Comparison of ENCODE assay signal across 8 cellular contexts in the genomic region with DNA sequence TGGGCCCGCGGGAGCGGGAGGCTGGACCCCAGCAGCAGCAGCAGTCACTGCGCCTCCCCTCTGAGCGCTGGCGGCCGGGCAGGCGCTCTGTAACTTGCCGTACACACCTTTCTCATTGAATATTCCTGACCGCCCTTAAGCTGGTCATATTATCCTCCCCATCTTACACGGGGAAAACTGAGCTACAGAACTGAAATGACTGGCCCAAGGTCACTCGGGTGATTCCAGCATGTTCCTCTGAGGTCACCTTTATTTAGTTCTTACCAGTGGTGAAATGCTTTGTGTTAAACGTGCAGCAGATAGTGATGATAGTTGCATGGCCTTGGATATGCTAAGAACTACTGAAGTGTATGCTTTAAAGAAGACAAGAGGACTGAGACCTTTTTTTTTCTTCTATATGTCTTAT. TPM values are rescaled to one million over a fixed set of nuclear protein-coding genes. Genes with fewer than 3 reads are reported as not detected.
DNase-seq lines count a peak whose midpoint lies in the region; ATAC-seq, FAIRE-seq and TF ChIP-seq lines count a peak whose summit lies in the region.

No MANE protein-coding gene starts in this region.

- H3K4me3 Mint-ChIP-seq in naive B cell: peak overlapping the region; percentile 96 to 100 (median 99)

- ATAC-seq in HG03571 (IDR thresholded peaks at IDR 0.05; ENCODE audit: unreplicated experiment) (peak; percentile 10), naive B cell (ENCODE audit: low read depth in 2 of 2) (no peak), GM18861 (IDR thresholded peaks at IDR 0.05; ENCODE audit: unreplicated experiment) (no peak)

- no peaks in the 10 kb centered on the region for H3K36me3 Mint-ChIP-seq in naive B cell

- peaks cover 22 to 32% (median 25%) of the 10 kb centered on the region in 3 donors for H3K4me1 Mint-ChIP-seq in naive B cell

- TF ChIP-seq CTCF in cardiac fibroblast (IDR thresholded peaks at IDR 0.05; ENCODE audit: low read depth, low read length): no peak

- H3K27ac Mint-ChIP-seq in naive B cell: peak overlapping the region; percentile 97 to 100 (median 100)

- H3K27me3 Mint-ChIP-seq in naive B cell: no peaks in the 10 kb centered on the region

- FAIRE-seq in GM19239 (lab: Jason Lieb, UNC): peak; percentile 8

- peak overlapping the region; percentile 89 to 90 for H3K4me3 ChIP-seq in cardiac fibroblast (replicated peaks in 1 of 2; ENCODE audit: low read depth in 2 of 2, low read length in 2 of 2)

- DNase-seq in GM19239 (ENCODE audit: insufficient read length, low spot score): no peak
- DNase-seq in cardiac fibroblast (ENCODE audit: low read depth in 2 of 2): no peak
- no peak for DNase-seq in naive B cell
- no peak for DNase-seq in cortex of kidney (lab: John Stamatoyannopoulos, UW)
- DNase-seq in DMS53 (lab: John Stamatoyannopoulos, UW): no peak
- DNase-seq in OCI-M1 (lab: John Stamatoyannopoulos, UW): no peak

- H3K9me3 Mint-ChIP-seq in naive B cell: no peaks in the 10 kb centered on the region

RNA-seq across cellular contexts. Expression of gene UQCRQ, which starts 0.6 kb away (rescaled TPM):
- polyA plus RNA-seq in naive B cell (ENCODE audit: low read depth in 6 of 6): 100 to 1,000 TPM; 413 to 500 (median 433) TPM

RNA-seq across cellular contexts. Expression of gene GDF9, which starts 0.8 kb away (rescaled TPM):
- under 1 TPM in 2 of 6 donors, not detected in 4; 0.14 to 0.45 TPM for polyA plus RNA-seq in naive B cell (ENCODE audit: low read depth in 6 of 6)

RNA-seq across cellular contexts. Expression of gene LEAP2, which starts 6.4 kb away (rescaled TPM):
- 1 to 10 TPM; 1.6 to 3.2 (median 2.2) TPM for polyA plus RNA-seq in naive B cell (ENCODE audit: low read depth in 6 of 6)

RNA-seq across cellular contexts. Expression of gene SHROOM1, which starts 36.6 kb away (rescaled TPM):
- under 1 TPM in 1 of 6 donors, not detected in 5; 0.26 TPM for polyA plus RNA-seq in naive B cell (ENCODE audit: low read depth in 6 of 6)

RNA-seq across cellular contexts. Expression of gene SOWAHA, which starts 53.9 kb away (rescaled TPM):
- not detected for polyA plus RNA-seq in naive B cell (ENCODE audit: low read depth in 6 of 6)
